8 cellular contexts compared by ENCODE assay signal in the genomic region with DNA sequence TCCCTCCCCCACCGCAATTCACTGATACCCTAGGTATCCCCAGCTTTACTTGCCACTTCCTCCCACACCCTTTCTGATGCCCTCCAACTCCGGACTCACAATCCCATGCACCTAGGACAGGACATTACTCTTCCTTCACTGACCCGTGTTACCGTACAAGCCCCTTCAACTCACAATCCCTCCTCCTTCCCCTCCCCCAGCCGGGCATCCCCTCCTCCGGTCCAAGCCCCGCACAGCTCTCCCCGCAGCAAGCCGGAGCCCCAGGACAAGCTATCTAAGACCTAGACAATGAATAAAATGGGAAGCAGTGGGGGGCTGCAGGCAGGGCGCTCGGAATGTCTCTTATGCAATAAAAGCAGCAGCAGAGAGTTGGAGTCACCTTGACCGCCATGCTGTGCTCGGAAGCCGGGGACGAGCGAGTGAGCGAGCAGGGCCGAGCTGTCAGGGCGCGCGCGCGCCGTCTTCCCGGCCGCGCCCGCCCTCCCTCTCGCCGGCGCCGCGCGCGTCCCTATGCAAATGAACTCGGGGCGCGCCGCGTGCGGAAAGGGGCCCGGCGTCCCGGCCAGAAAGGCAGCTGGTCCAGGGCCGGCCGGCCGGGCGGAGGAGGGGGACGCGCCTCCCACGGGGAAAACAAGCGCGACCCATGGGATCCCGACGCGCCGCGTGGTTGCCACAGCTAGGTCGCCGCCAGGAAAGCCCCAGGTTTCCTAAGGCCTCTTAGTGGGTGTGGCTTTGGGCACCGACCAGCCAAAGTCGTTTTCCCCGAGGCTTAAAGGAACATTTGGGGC. TPM values are rescaled to one million over a fixed set of nuclear protein-coding genes. Genes with fewer than 3 reads are reported as not detected.
DNase-seq lines count a peak whose midpoint lies in the region; ATAC-seq and TF ChIP-seq lines count a peak whose summit lies in the region.

A gene with protein sequence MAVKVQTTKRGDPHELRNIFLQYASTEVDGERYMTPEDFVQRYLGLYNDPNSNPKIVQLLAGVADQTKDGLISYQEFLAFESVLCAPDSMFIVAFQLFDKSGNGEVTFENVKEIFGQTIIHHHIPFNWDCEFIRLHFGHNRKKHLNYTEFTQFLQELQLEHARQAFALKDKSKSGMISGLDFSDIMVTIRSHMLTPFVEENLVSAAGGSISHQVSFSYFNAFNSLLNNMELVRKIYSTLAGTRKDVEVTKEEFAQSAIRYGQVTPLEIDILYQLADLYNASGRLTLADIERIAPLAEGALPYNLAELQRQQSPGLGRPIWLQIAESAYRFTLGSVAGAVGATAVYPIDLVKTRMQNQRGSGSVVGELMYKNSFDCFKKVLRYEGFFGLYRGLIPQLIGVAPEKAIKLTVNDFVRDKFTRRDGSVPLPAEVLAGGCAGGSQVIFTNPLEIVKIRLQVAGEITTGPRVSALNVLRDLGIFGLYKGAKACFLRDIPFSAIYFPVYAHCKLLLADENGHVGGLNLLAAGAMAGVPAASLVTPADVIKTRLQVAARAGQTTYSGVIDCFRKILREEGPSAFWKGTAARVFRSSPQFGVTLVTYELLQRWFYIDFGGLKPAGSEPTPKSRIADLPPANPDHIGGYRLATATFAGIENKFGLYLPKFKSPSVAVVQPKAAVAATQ (minus strand): TSS at position 421 of the 788 bp plus-strand sequence. CDS start 30 bp downstream, at position 391.

- H3K27ac ChIP-seq in adipose tissue (ENCODE audit: low read depth, low read length), result no peak within 1 kb of the TSS
- H3K27ac ChIP-seq in heart right ventricle, result peak within 1 kb of the TSS; percentile 73 to 95 (median 86)
- H3K27ac ChIP-seq in transverse colon, result peak within 1 kb of the TSS; percentile 77 to 91 (median 83)

- peak; percentile 59 for TF ChIP-seq POLR2A in transverse colon (IDR thresholded peaks at IDR 0.05)

- peak; percentile 92 for DNase-seq in GM12865 (ENCODE audit: low read depth)
- DNase-seq in NCI-H1105 (lab: John Stamatoyannopoulos, UW), result peak; percentile 81
- DNase-seq in T-helper 1 cell, result peak; percentile 33 to 79 (median 53)
- DNase-seq in heart right ventricle, result peak; percentile 80 to 85
- DNase-seq in posterior cingulate gyrus, result peak; percentile 49 to 97 (median 80)
- peak; percentile 85 for DNase-seq in transverse colon

- TF ChIP-seq CTCF in GM12865 (IDR thresholded peaks at IDR 0.05; ENCODE audit: insufficient read depth, low read depth, low read length, missing control alignments), result no peak
- no peak for TF ChIP-seq CTCF in heart right ventricle (IDR thresholded peaks at IDR 0.05)
- TF ChIP-seq CTCF in transverse colon (IDR thresholded peaks at IDR 0.05), result no peak

- H3K36me3 ChIP-seq in heart right ventricle (peaks cover 0 to 15% (median 0%) of the 10 kb centered on the region in 9 donors), transverse colon (no peaks in the 10 kb centered on the region)

- peak within 1 kb of the TSS; percentile 86 for H3K4me3 ChIP-seq in GM12865 (ENCODE audit: low read depth, low read length)
- H3K4me3 ChIP-seq in heart right ventricle, result peak within 1 kb of the TSS; percentile 75 to 95 (median 84)
- peak within 1 kb of the TSS; percentile 64 to 95 (median 81) for H3K4me3 ChIP-seq in transverse colon

- peak; percentile 89 for ATAC-seq in HG02623 (IDR thresholded peaks at IDR 0.05; ENCODE audit: unreplicated experiment)
- ATAC-seq in heart right ventricle, result peak; percentile 98 to 99 (median 98)

- H3K4me1 ChIP-seq in heart right ventricle (peaks cover 0 to 44% (median 21%) of the 10 kb centered on the region in 9 donors), transverse colon (peaks cover 0 to 15% (median 10%) of the 10 kb centered on the region in 4 donors)

- intact Hi-C loops in heart right ventricle (cut with DNase I) (loop anchor here in 4 of 10 donors (1.0 to 5.0 kb wide), 4 partner anchors 28 to 42 kb away; a partner anchor contains a TSS), posterior cingulate gyrus (cut with DNase I) (loop anchor here (2.0 kb wide), 1 partner anchor 29 kb away; a partner anchor contains a TSS), transverse colon (cut with DNase I; ENCODE audit: low total_unique reads) (no loop called here)

- WGBS in adipose tissue, 3 donors, result 0% methylated on average over 52 to 63 of the region's 63 CpGs
- 0% methylated on average over 60 to 63 of the region's 63 CpGs for WGBS in heart right ventricle, 2 donors
- 0% methylated on average over 5 to 51 of the region's 63 CpGs for WGBS in transverse colon (ENCODE audit: low coverage in 1 of 2), 2 donors

- in situ Hi-C loops in transverse colon (cut with MboI; ENCODE audit: low pct_ligation_motif_present in 1 of 4, low pct_unique_long_range_greater_than_20kb in 1 of 4, low sequenced_read_pairs in 3 of 4), result no loop called here

- H3K27me3 ChIP-seq in heart right ventricle (peaks cover 0 to 4% (median 0%) of the 10 kb centered on the region in 7 donors), transverse colon (no peaks in the 10 kb centered on the region)

- no peak for TF ChIP-seq EP300 in transverse colon (IDR thresholded peaks at IDR 0.05; ENCODE audit: low read depth)

- peaks cover 0 to 6% (median 0%) of the 10 kb centered on the region in 11 donors for H3K9me3 ChIP-seq in heart right ventricle
- no peaks in the 10 kb centered on the region for H3K9me3 ChIP-seq in transverse colon

RNA-seq across cellular contexts. Expression of the gene that starts here (rescaled TPM):
- polyA plus RNA-seq in adipose tissue (10 to 100 TPM in 2 of 3 donors, 1 to 10 TPM in 1; 3.9 to 16.0 (median 12.0) TPM), heart right ventricle (10 to 100 TPM; 37.5 to 37.6 TPM)
- total RNA-seq in heart right ventricle (100 to 1,000 TPM in 9 of 10 donors, 10 to 100 TPM in 1; 86.4 to 169 (median 123) TPM), transverse colon (100 to 1,000 TPM in 1 of 4 donors, 10 to 100 TPM in 3; 26.9 to 151 (median 40.5) TPM)
